9 cellular contexts compared by ENCODE assay signal in genomic region chr4:11470709-11471441, GRCh38. TPM values are rescaled to one million over a fixed set of nuclear protein-coding genes. Genes with fewer than 3 reads are reported as not detected.
DNase-seq lines count a peak whose midpoint lies in the region; ATAC-seq and TF ChIP-seq lines count a peak whose summit lies in the region.
"Had no signal": no experiment of that assay in that cellular context is flagged by ENCODE, and none has a peak within 500 bp of the region (broad histone marks: within the 10 kb centered on the region; RNA-seq: fewer than 3 reads in every experiment).

No MANE protein-coding gene starts in this region.

- DNase-seq in HL-60 (ENCODE audit: low read depth in 1 of 2, low spot score in 1 of 2): no peak
- no peak for DNase-seq in endothelial cell (ENCODE audit: low spot score)
- DNase-seq in colonic mucosa: no peak
- no peak for DNase-seq in left ventricle myocardium superior
- no peak for DNase-seq in superior temporal gyrus (ENCODE audit: extremely low spot score)
- DNase-seq in amniotic stem cell (lab: John Stamatoyannopoulos, UW): no peak

- H3K27ac ChIP-seq in HL-60 (replicated peaks) (peak overlapping the region; percentile 32), colonic mucosa (no peak overlapping the region)
- H3K27ac ChIP-seq: KMS-11 had no signal

- no peaks in the 10 kb centered on the region for H3K9me3 Mint-ChIP-seq in endothelial cell (ENCODE audit: unreplicated experiment)

- intact Hi-C loops in colonic mucosa (cut with DNase I) (no loop called here), left ventricle myocardium superior (cut with micrococcal nuclease) (no loop called here)

- no peaks in the 10 kb centered on the region for H3K36me3 Mint-ChIP-seq in endothelial cell (ENCODE audit: low read depth, unreplicated experiment)

- no peaks in the 10 kb centered on the region for H3K36me3 ChIP-seq in colonic mucosa

- H3K4me1 ChIP-seq in colonic mucosa: no peaks in the 10 kb centered on the region

- peaks cover 45% of the 10 kb centered on the region for H3K4me1 Mint-ChIP-seq in endothelial cell (ENCODE audit: unreplicated experiment)

- no peak overlapping the region for H3K9ac ChIP-seq in colonic mucosa (ENCODE audit: low read depth in 2 of 2, low read length in 2 of 2)
- H3K9ac ChIP-seq: KMS-11 had no signal

- H3K27ac Mint-ChIP-seq in endothelial cell (ENCODE audit: unreplicated experiment): peak overlapping the region; percentile 37

- no peak for TF ChIP-seq CTCF in HL-60 (IDR thresholded peaks at IDR 0.05; ENCODE audit: insufficient read depth, low read length)
- TF ChIP-seq CTCF in endothelial cell (IDR thresholded peaks at IDR 0.05; ENCODE audit: unreplicated experiment): no peak
- TF ChIP-seq CTCF in colonic mucosa (IDR thresholded peaks at IDR 0.05): no peak

- peak overlapping the region; percentile 40; the same call in 1 of the 2 replicates for H3K4me3 ChIP-seq in GM08714 (ENCODE audit: low read length)
- H3K4me3 ChIP-seq in HL-60 (replicated peaks; ENCODE audit: insufficient read depth, low read length): no peak overlapping the region
- no peak overlapping the region for H3K4me3 ChIP-seq in colonic mucosa

- H3K27me3 Mint-ChIP-seq in endothelial cell (ENCODE audit: unreplicated experiment): peaks cover 2% of the 10 kb centered on the region

- H3K27me3 ChIP-seq in HL-60 (ENCODE audit: insufficient read depth, poor library complexity, severe bottlenecking) (no peaks in the 10 kb centered on the region), colonic mucosa (no peaks in the 10 kb centered on the region)

- ATAC-seq in GM21526 (IDR thresholded peaks at IDR 0.05; ENCODE audit: low FRiP score, unreplicated experiment) (peak; percentile 19), left ventricle myocardium superior (no peak)

- no peak overlapping the region for H3K4me3 Mint-ChIP-seq in endothelial cell (ENCODE audit: unreplicated experiment)

- H3K9me3 ChIP-seq in colonic mucosa: no peaks in the 10 kb centered on the region

RNA-seq across cellular contexts. Expression of gene HS3ST1, which starts 42.2 kb away (rescaled TPM):
- total RNA-seq in endothelial cell (ENCODE audit: unreplicated experiment): 0.44 TPM
- 1 to 10 TPM; 6.6 to 7.6 TPM for total RNA-seq in colonic mucosa
- total RNA-seq in left ventricle myocardium superior: 0.94 TPM
